ENCODE assay signal across 6 cellular contexts in the genomic region with DNA sequence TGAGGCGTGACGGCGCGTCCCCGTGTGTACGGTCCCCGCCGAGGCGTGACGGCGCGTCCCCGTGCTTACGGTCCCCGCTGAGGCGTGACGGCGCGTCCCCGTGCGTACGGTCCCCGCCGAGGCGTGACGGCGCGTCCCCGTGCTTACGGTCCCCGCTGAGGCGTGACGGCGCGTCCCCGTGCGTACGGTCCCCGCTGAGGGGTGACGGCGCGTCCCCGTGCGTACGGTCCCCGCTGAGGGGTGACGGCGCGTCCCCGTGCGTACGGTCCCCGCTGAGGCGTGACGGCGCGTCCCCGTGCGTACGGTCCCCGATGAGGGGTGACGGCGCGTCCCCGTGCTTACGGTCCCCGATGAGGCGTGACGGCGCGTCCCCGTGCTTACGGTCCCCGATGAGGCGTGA. TPM values are rescaled to one million over a fixed set of nuclear protein-coding genes. Genes with fewer than 3 reads are reported as not detected.
"Had no signal": no experiment of that assay in that cellular context is flagged by ENCODE, and none has a peak within 500 bp of the region (broad histone marks: within the 10 kb centered on the region; RNA-seq: fewer than 3 reads in every experiment).

No MANE protein-coding gene starts in this region.

RNA-seq across cellular contexts. Expression of a gene that starts 20.5 kb away (rescaled TPM):
- total RNA-seq: M059J, OCI-LY7, PC-9, Right ventricle myocardium inferior, RPMI7951, SK-MEL-5 had no signal
